Comparison of ENCODE assay signal across 28 cellular contexts in the genomic region with DNA sequence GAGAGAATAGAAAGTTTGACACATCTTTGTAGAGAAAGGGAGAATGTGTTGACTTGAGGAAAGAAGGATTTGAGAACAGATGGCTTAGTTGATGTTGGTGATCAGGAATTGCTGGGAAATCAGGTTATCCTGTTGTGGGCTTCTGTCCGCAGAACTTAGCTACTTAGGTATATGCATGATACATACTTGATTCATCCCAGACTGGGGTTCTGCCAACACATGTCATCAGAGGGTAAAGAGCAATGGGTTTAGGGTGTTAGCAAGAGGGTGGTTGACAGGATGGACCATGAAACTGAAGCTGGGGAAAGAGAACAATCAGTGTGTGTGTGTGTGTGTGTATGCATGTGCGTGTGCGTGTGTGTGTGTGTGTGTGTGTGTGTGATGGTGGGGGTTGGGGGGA.
"Had no signal": no experiment of that assay in that cellular context is flagged by ENCODE, and none has a peak within 500 bp of the region (broad histone marks: within the 10 kb centered on the region; RNA-seq: fewer than 3 reads in every experiment).

No MANE protein-coding gene starts in this region.

- H3K27me3 Mint-ChIP-seq: activated B cell treated with CpG ODN at 0.5 μM for 24 hours had no signal

- ATAC-seq: activated CD4-positive, alpha-beta T cell treated with anti-CD3 and anti-CD28 coated beads for 36 hours; activated T-cell treated with anti-CD3 and anti-CD28 coated beads, Interleukin-2, amount 50 U/mL, for 4 hours; left lobe of liver; lower lobe of right lung; naive thymus-derived CD4-positive, alpha-beta T cell had no signal

- H3K4me3 ChIP-seq: cardiac muscle cell, hepatocyte, lower lobe of right lung, spleen, upper lobe of left lung had no signal

- H3K27ac Mint-ChIP-seq: activated B cell treated with CpG ODN at 0.5 μM for 24 hours; activated CD4-positive, alpha-beta T cell treated with anti-CD3 and anti-CD28 coated beads for 36 hours; activated naive CD8-positive, alpha-beta T cell treated with anti-CD3 and anti-CD28 coated beads for 36 hours; activated T-helper 2 cell treated with anti-CD3 and anti-CD28 coated beads, Interferon-gamma antibody, Interleukin-2, Interleukin-4, amounts not matched to agents 10 μg/mL and 5 μg/mL and 100 μg/mL, durations not matched to agents 14 hours and 24 hours and 36 hours; immature natural killer cell; naive thymus-derived CD4-positive, alpha-beta T cell; progenitor cell of endocrine pancreas; T-helper 1 cell treated with Interleukin-12 subunit alpha and Interleukin-12 subunit beta and Interleukin-4 antibody, amounts not matched to agents 30 μg/mL and 1 μg/mL, for 36 hours had no signal

- H3K4me1 ChIP-seq: lower lobe of right lung, spleen, upper lobe of left lung had no signal

- H3K4me1 Mint-ChIP-seq: activated B cell treated with CpG ODN at 0.5 μM for 24 hours; activated CD4-positive, alpha-beta T cell treated with anti-CD3 and anti-CD28 coated beads for 36 hours; activated naive CD8-positive, alpha-beta T cell treated with anti-CD3 and anti-CD28 coated beads for 36 hours; immature natural killer cell; neural crest cell had no signal

- H3K9me3 ChIP-seq: lower lobe of right lung, spleen, thoracic aorta, upper lobe of left lung had no signal

- H3K27me3 ChIP-seq: cardiac muscle cell, hepatocyte, upper lobe of left lung had no signal

- H3K4me3 Mint-ChIP-seq: activated B cell treated with CpG ODN at 0.5 μM for 24 hours; activated CD4-positive, alpha-beta T cell treated with anti-CD3 and anti-CD28 coated beads for 36 hours; activated naive CD8-positive, alpha-beta T cell treated with anti-CD3 and anti-CD28 coated beads for 36 hours; activated T-cell treated with anti-CD3 and anti-CD28 coated beads, Interleukin-2, amount 50 U/mL, for 4 hours; immature natural killer cell; naive thymus-derived CD4-positive, alpha-beta T cell; neural crest cell; T-helper 1 cell treated with Interleukin-12 subunit alpha and Interleukin-12 subunit beta and Interleukin-4 antibody, amounts not matched to agents 30 μg/mL and 1 μg/mL, for 36 hours had no signal

- DNase-seq: activated B cell treated with CpG ODN at 0.5 μM for 24 hours; activated CD4-positive, alpha-beta T cell treated with anti-CD3 and anti-CD28 coated beads for 36 hours; activated CD4-positive, alpha-beta T cell treated with anti-CD3 and anti-CD28 coated beads, Interleukin-2, amount 50 U/mL, for 4 hours; activated CD8-positive, alpha-beta memory T cell treated with anti-CD3 and anti-CD28 coated beads, Interleukin-2, amount 50 U/mL, for 48 hours; activated naive CD4-positive, alpha-beta T cell; activated naive CD8-positive, alpha-beta T cell treated with anti-CD3 and anti-CD28 coated beads for 36 hours; activated T-cell treated with anti-CD3 and anti-CD28 coated beads, Interleukin-2, amount 50 U/mL, for 4 hours; amniotic stem cell; cortex of kidney; erythroblast; glutamatergic neuron; immature natural killer cell; lower lobe of right lung; naive thymus-derived CD4-positive, alpha-beta T cell; retina; spleen; stimulated activated CD4-positive, alpha-beta T cell treated with anti-CD3 and anti-CD28 coated beads, Interleukin-4, amount 100 ng/mL, for 24 hours; stimulated activated naive CD4-positive, alpha-beta T cell treated with Interleukin-2 at 50 U/mL for 16 hours; T1000; upper lobe of left lung had no signal

- H3K36me3 Mint-ChIP-seq: activated naive CD8-positive, alpha-beta T cell treated with anti-CD3 and anti-CD28 coated beads for 36 hours; immature natural killer cell had no signal

- H3K36me3 ChIP-seq: cardiac muscle cell, lower lobe of right lung, spleen, thoracic aorta, upper lobe of left lung had no signal

- H3K27ac ChIP-seq: cardiac muscle cell, hepatocyte, lower lobe of right lung, spleen, thoracic aorta, upper lobe of left lung had no signal

- H3K9me3 Mint-ChIP-seq: activated B cell treated with CpG ODN at 0.5 μM for 24 hours; activated naive CD8-positive, alpha-beta T cell treated with anti-CD3 and anti-CD28 coated beads for 36 hours; activated T-cell treated with anti-CD3 and anti-CD28 coated beads, Interleukin-2, amount 50 U/mL, for 4 hours; activated T-helper 2 cell treated with anti-CD3 and anti-CD28 coated beads, Interferon-gamma antibody, Interleukin-2, Interleukin-4, amounts not matched to agents 10 μg/mL and 5 μg/mL and 100 μg/mL, durations not matched to agents 14 hours and 24 hours and 36 hours; immature natural killer cell; neural crest cell; T-helper 1 cell treated with Interleukin-12 subunit alpha and Interleukin-12 subunit beta and Interleukin-4 antibody, amounts not matched to agents 30 μg/mL and 1 μg/mL, for 36 hours had no signal
